Comparison of ENCODE assay signal across 9 cellular contexts in the genomic region with DNA sequence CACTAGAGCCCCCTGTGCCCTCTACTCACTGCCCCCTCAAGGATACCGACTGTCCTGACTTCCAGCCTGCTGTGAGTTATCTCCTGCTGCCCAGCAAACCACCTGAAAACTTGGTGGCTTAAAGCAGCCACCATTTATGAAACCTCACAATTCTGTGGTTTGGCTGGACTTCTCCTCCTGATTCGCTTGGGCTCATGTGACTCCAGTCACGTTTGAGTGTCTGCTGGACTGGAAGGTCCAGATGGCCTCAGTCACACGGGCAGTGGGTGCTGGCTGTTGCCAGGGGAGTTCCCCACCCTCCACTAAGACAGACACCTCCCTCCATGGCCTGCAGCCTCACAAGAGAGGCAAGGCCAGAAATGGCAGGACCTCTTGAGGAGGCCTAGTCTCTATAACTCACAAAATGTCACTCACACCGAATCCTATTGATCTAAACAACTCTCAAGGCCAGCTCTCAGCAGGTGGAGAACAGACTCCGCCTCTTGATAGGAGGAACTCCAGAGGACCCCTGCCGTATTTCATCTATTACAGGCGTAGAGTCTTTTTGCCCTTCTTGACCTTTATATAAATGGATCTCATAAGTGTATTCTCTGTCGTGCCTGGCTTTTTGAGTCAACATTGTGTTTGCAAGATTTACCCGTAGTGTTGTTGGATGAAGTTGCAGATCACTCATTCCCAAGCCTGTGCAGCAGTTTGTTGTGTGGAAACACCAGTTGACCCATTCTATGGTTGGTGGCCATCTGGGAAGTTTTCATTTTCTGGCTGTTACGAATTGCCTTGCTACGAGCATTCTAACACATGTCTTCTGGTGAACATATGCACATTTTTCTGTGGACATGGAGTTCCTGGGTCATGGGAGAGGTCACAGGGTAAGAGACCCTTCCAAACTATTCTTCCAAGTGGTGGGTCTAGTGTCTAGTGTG. TPM values are rescaled to one million over a fixed set of nuclear protein-coding genes. Genes with fewer than 3 reads are reported as not detected.
DNase-seq lines count a peak whose midpoint lies in the region; ATAC-seq and TF ChIP-seq lines count a peak whose summit lies in the region.
"Had no signal": no experiment of that assay in that cellular context is flagged by ENCODE, and none has a peak within 500 bp of the region (broad histone marks: within the 10 kb centered on the region; RNA-seq: fewer than 3 reads in every experiment).

No MANE protein-coding gene starts in this region.

- H3K27ac ChIP-seq in esophagus squamous epithelium = peak overlapping the region; percentile 4 to 77 (median 65)
- peak overlapping the region; percentile 14 to 88 (median 35) for H3K27ac ChIP-seq in stomach

- no peak overlapping the region for H3K4me3 ChIP-seq in esophagus squamous epithelium
- H3K4me3 ChIP-seq in stomach = no peak overlapping the region

- peaks cover 11 to 68% (median 15%) of the 10 kb centered on the region in 3 donors for H3K36me3 ChIP-seq in esophagus squamous epithelium
- H3K36me3 ChIP-seq in stomach = peaks cover 22 to 44% (median 33%) of the 10 kb centered on the region in 4 donors

- 61 to 81% methylated on average over 8 to 12 of the region's 12 CpGs for WGBS in esophagus squamous epithelium, 2 donors
- WGBS in stomach, 5 donors = 47 to 59% (median 51%) methylated on average over 10 to 12 of the region's 12 CpGs

- DNase-seq in Right ventricle myocardium inferior (ENCODE audit: missing footprints) (no peak), cardiac septum (ENCODE audit: low spot score) (no peak), esophagus squamous epithelium (lab: John Stamatoyannopoulos, UW) (no peak), stomach (peak; percentile 50), NCI-H774 (lab: John Stamatoyannopoulos, UW) (no peak), activated T-cell treated with anti-CD3 and anti-CD28 coated beads for 4 hours (no peak), NCI-H2171 (lab: John Stamatoyannopoulos, UW) (no peak)
- DNase-seq: DND-41 had no signal

- no peak for TF ChIP-seq EP300 in stomach (IDR thresholded peaks at IDR 0.05)

- TF ChIP-seq CTCF in esophagus squamous epithelium (IDR thresholded peaks at IDR 0.05) (no peak), stomach (IDR thresholded peaks at IDR 0.05) (no peak)

- ATAC-seq in Right ventricle myocardium inferior = peak; percentile 15
- ATAC-seq in HG03108 (IDR thresholded peaks at IDR 0.05; ENCODE audit: unreplicated experiment) = peak; percentile 86

- H3K4me1 ChIP-seq in esophagus squamous epithelium (peaks cover 37 to 80% (median 54%) of the 10 kb centered on the region in 3 donors), stomach (peaks cover 54 to 85% (median 70%) of the 10 kb centered on the region in 4 donors)

- TF ChIP-seq POLR2A in esophagus squamous epithelium (IDR thresholded peaks at IDR 0.05) (no peak), stomach (IDR thresholded peaks at IDR 0.05) (no peak)

- H3K27me3 ChIP-seq in esophagus squamous epithelium (no peaks in the 10 kb centered on the region), stomach (no peaks in the 10 kb centered on the region)

- H3K9me3 ChIP-seq in esophagus squamous epithelium (no peaks in the 10 kb centered on the region), stomach (no peaks in the 10 kb centered on the region)

- intact Hi-C loops in Right ventricle myocardium inferior (cut with DNase I) = no loop called here
- intact Hi-C loops in cardiac septum (cut with DNase I) = no loop called here
- intact Hi-C loops in esophagus squamous epithelium (cut with DNase I) = no loop called here
- intact Hi-C loops in stomach (cut with DNase I; ENCODE audit: low total_unique reads) = no loop called here

RNA-seq across cellular contexts. Expression of gene ZMIZ1, which starts 48.3 kb away (rescaled TPM):
- total RNA-seq in Right ventricle myocardium inferior (48.8 TPM), cardiac septum (40.7 TPM), esophagus squamous epithelium (10 to 100 TPM; 28.2 to 79.5 (median 40.4) TPM), stomach (100 to 1,000 TPM in 1 of 5 donors, 10 to 100 TPM in 4; 25.9 to 103 (median 67.7) TPM)
- 10 to 100 TPM; 17.7 to 20.2 (median 18.2) TPM for polyA plus RNA-seq in stomach
